In the genomic region with DNA sequence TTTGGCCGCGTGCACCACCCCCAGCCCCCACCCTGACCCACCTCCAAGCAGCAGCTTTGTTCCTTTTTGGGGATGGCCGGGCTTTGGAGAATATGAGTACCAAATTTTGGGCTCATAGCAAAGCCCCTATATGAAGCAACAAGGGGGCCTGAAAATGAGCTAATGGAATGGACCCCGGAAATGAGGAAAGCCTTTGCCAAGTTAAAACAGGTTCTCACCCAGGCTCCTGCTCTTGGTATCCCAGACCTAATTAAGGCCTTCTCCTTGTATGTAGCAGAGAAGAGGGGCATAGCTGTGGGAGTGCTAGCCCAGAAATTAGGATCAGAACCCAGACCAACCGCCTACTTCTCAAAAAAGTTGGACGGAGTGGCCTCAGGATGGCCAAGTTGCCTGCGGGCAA, we compare ENCODE assay signal across 1 cellular context.
TF ChIP-seq lines count a peak whose summit lies in the region.

No MANE protein-coding gene starts in this region.

TF ChIP-seq in GM23338, 12 proteins besides CTCF, POLR2A, EP300 and RAD21 (continued from another document):
- TF ChIP-seq ZNF462 (CRISPR knock-in tag; IDR thresholded peaks at IDR 0.05) (no peak), ZNF114 (CRISPR knock-in tag; IDR thresholded peaks at IDR 0.05) (no peak), STAT1 (IDR thresholded peaks at IDR 0.05; ENCODE audit: unreplicated experiment) (no peak)
- TF ChIP-seq, protein P1, sequence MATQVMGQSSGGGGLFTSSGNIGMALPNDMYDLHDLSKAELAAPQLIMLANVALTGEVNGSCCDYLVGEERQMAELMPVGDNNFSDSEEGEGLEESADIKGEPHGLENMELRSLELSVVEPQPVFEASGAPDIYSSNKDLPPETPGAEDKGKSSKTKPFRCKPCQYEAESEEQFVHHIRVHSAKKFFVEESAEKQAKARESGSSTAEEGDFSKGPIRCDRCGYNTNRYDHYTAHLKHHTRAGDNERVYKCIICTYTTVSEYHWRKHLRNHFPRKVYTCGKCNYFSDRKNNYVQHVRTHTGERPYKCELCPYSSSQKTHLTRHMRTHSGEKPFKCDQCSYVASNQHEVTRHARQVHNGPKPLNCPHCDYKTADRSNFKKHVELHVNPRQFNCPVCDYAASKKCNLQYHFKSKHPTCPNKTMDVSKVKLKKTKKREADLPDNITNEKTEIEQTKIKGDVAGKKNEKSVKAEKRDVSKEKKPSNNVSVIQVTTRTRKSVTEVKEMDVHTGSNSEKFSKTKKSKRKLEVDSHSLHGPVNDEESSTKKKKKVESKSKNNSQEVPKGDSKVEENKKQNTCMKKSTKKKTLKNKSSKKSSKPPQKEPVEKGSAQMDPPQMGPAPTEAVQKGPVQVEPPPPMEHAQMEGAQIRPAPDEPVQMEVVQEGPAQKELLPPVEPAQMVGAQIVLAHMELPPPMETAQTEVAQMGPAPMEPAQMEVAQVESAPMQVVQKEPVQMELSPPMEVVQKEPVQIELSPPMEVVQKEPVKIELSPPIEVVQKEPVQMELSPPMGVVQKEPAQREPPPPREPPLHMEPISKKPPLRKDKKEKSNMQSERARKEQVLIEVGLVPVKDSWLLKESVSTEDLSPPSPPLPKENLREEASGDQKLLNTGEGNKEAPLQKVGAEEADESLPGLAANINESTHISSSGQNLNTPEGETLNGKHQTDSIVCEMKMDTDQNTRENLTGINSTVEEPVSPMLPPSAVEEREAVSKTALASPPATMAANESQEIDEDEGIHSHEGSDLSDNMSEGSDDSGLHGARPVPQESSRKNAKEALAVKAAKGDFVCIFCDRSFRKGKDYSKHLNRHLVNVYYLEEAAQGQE (IDR thresholded peaks at IDR 0.05; ENCODE audit: unreplicated experiment): no peak
